In the genomic region with DNA sequence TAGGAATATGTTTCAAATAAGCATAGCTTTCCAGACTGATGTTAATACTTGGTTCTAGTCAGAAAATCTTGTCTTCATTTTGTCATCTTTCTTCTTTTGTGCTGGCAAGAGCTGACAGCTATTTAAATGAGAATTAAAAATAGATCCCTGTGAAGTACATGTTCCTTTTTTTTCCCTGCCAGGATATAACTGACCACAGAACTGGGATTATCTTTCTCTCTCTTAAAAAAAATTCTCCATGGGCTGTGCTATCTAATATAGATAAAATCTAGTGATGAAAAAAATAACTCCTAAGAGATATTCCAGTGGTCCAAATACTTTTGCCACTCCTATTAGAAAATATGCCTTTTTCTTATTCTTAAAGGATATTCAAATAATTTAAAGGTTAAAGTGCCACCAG, we compare ENCODE assay signal across 18 cellular contexts.
"Had no signal": no experiment of that assay in that cellular context is flagged by ENCODE, and none has a peak within 500 bp of the region (broad histone marks: within the 10 kb centered on the region; RNA-seq: fewer than 3 reads in every experiment).

No MANE protein-coding gene starts in this region.

- H3K27ac ChIP-seq: skin epidermis, testis, upper lobe of left lung had no signal

- H3K4me3 Mint-ChIP-seq: activated CD4-positive, alpha-beta T cell treated with anti-CD3 and anti-CD28 coated beads, Interleukin-2, amount 10 ng/mL, durations not matched to agents 24 days and 14 days; activated CD8-positive, alpha-beta T cell treated with anti-CD3 and anti-CD28 coated beads for 36 hours; activated naive CD4-positive, alpha-beta T cell treated with anti-CD3 and anti-CD28 coated beads for 36 hours; activated T-cell treated with anti-CD3 and anti-CD28 coated beads, Interleukin-2, amount 50 U/mL, for 24 hours; natural killer cell treated with Interleukin-12 subunit alpha and Interleukin-12 subunit beta and Interleukin-15 and Interleukin-18, amount 100 ng/mL, for 72 hours; stimulated activated naive CD8-positive, alpha-beta T cell treated with anti-CD3 and anti-CD28 coated beads, Interleukin-15, amount 100 ng/mL, for 72 hours had no signal

- H3K9me3 Mint-ChIP-seq: activated CD4-positive, alpha-beta T cell treated with anti-CD3 and anti-CD28 coated beads, Interleukin-2, amount 10 ng/mL, durations not matched to agents 24 days and 14 days; activated CD8-positive, alpha-beta T cell treated with anti-CD3 and anti-CD28 coated beads for 36 hours; activated naive CD4-positive, alpha-beta T cell treated with anti-CD3 and anti-CD28 coated beads for 36 hours; activated T-cell treated with anti-CD3 and anti-CD28 coated beads, Interleukin-2, amount 50 U/mL, for 24 hours; natural killer cell treated with Interleukin-12 subunit alpha and Interleukin-12 subunit beta and Interleukin-15 and Interleukin-18, amount 100 ng/mL, for 72 hours; stimulated activated naive CD8-positive, alpha-beta T cell treated with anti-CD3 and anti-CD28 coated beads, Interleukin-15, amount 100 ng/mL, for 72 hours had no signal

- H3K36me3 Mint-ChIP-seq: natural killer cell treated with Interleukin-12 subunit alpha and Interleukin-12 subunit beta and Interleukin-15 and Interleukin-18, amount 100 ng/mL, for 72 hours had no signal

- H3K4me3 ChIP-seq: skin epidermis, testis, upper lobe of left lung had no signal

- DNase-seq: activated CD4-positive, alpha-beta T cell treated with anti-CD3 and anti-CD28 coated beads, Interleukin-2, amount 10 ng/mL, durations not matched to agents 24 days and 14 days; activated CD8-positive, alpha-beta T cell treated with anti-CD3 and anti-CD28 coated beads for 36 hours; activated naive CD4-positive, alpha-beta T cell treated with anti-CD3 and anti-CD28 coated beads for 36 hours; activated T-cell treated with anti-CD3 and anti-CD28 coated beads, Interleukin-2, amount 50 U/mL, for 24 hours; aorta; foreskin fibroblast; glutamatergic neuron; kidney glomerular epithelial cell; mesendoderm; SIG-M5; stimulated activated CD4-positive, alpha-beta T cell treated with anti-CD3 and anti-CD28 coated beads, Interleukin-15, amount 100 ng/mL, for 24 hours; stimulated activated CD4-positive, alpha-beta T cell treated with anti-CD3 and anti-CD28 coated beads, Interleukin-4, amount 100 ng/mL, for 1 hour; stimulated activated naive CD8-positive, alpha-beta T cell treated with anti-CD3 and anti-CD28 coated beads, Interleukin-15, amount 100 ng/mL, for 72 hours; T1000; testis; upper lobe of left lung had no signal

- H3K27me3 Mint-ChIP-seq: natural killer cell treated with Interleukin-12 subunit alpha and Interleukin-12 subunit beta and Interleukin-15 and Interleukin-18, amount 100 ng/mL, for 72 hours; stimulated activated naive CD8-positive, alpha-beta T cell treated with anti-CD3 and anti-CD28 coated beads, Interleukin-15, amount 100 ng/mL, for 72 hours had no signal

- H3K27ac Mint-ChIP-seq: activated CD4-positive, alpha-beta T cell treated with anti-CD3 and anti-CD28 coated beads, Interleukin-2, amount 10 ng/mL, durations not matched to agents 24 days and 14 days; activated CD8-positive, alpha-beta T cell treated with anti-CD3 and anti-CD28 coated beads for 36 hours; activated naive CD4-positive, alpha-beta T cell treated with anti-CD3 and anti-CD28 coated beads for 36 hours; activated T-cell treated with anti-CD3 and anti-CD28 coated beads, Interleukin-2, amount 50 U/mL, for 24 hours; natural killer cell treated with Interleukin-12 subunit alpha and Interleukin-12 subunit beta and Interleukin-15 and Interleukin-18, amount 100 ng/mL, for 72 hours; stimulated activated naive CD8-positive, alpha-beta T cell treated with anti-CD3 and anti-CD28 coated beads, Interleukin-15, amount 100 ng/mL, for 72 hours had no signal

- H3K4me1 ChIP-seq: testis, upper lobe of left lung had no signal

- H3K4me1 Mint-ChIP-seq: activated CD4-positive, alpha-beta T cell treated with anti-CD3 and anti-CD28 coated beads, Interleukin-2, amount 10 ng/mL, durations not matched to agents 24 days and 14 days; stimulated activated naive CD8-positive, alpha-beta T cell treated with anti-CD3 and anti-CD28 coated beads, Interleukin-15, amount 100 ng/mL, for 72 hours had no signal

- H3K9me3 ChIP-seq: testis, upper lobe of left lung had no signal

- ATAC-seq: activated CD8-positive, alpha-beta T cell treated with anti-CD3 and anti-CD28 coated beads for 36 hours; natural killer cell treated with Interleukin-12 subunit alpha and Interleukin-12 subunit beta and Interleukin-15 and Interleukin-18, amount 100 ng/mL, for 72 hours; stimulated activated naive CD8-positive, alpha-beta T cell treated with anti-CD3 and anti-CD28 coated beads, Interleukin-15, amount 100 ng/mL, for 72 hours had no signal

- H3K36me3 ChIP-seq: upper lobe of left lung had no signal

- H3K27me3 ChIP-seq: testis, upper lobe of left lung had no signal
